8 cellular contexts compared by ENCODE assay signal in genomic region chr1:248862695-248863010, GRCh38. TPM values are rescaled to one million over a fixed set of nuclear protein-coding genes. Genes with fewer than 3 reads are reported as not detected.
A peak's percentile ranks its signal among the peaks of the same experiment; 100 is the strongest.
DNase-seq lines count a peak whose midpoint lies in the region; ATAC-seq, FAIRE-seq and TF ChIP-seq lines count a peak whose summit lies in the region.

No MANE protein-coding gene starts in this region.

- WGBS in HepG2 (ENCODE audit: low lambda C conversion rate): 6% methylated on average over 3 of the region's 4 CpGs
- 21 to 44% methylated on average over 4 of the region's 4 CpGs for WGBS in upper lobe of left lung, 2 donors

- no peak for TF ChIP-seq POLR2A in HepG2 (IDR thresholded peaks at IDR 0.05; ENCODE audit: insufficient read depth in 1 of 2, low read depth in 2 of 2, low read length in 2 of 2)
- no peak for TF ChIP-seq POLR2A in upper lobe of left lung (IDR thresholded peaks at IDR 0.05)

- H3K27me3 ChIP-seq in HepG2 (ENCODE audit: control insufficient read depth in 1 of 2, insufficient read depth in 2 of 2, low read length in 2 of 2): peaks cover 0 to 1% of the 10 kb centered on the region in 2 experiments; a peak in 2 of 5 replicates
- H3K27me3 ChIP-seq in upper lobe of left lung: no peaks in the 10 kb centered on the region

- POLR2A ChIA-PET in activated CD8-positive, alpha-beta T cell treated with anti-CD3 and anti-CD28 coated beads, Interleukin-2, amount 10 ng/mL, durations not matched to agents 7 days and 5 days (lab: Charles Lee): interaction anchor here (0.8 to 3.6 kb wide), 6 partner anchors 11 to 37 kb away, joined by 3 to 18 read pairs (median 4); partner anchors contain the start of genes SH3BP5L and ZNF672
- POLR2A ChIA-PET in HepG2 (lab: Yijun Ruan, JAX): interaction anchor here (1.7 to 3.1 kb wide), 3 partner anchors 11 to 37 kb away, joined by 7 to 12 read pairs (median 9); partner anchors contain the start of genes SH3BP5L and ZNF672

- peak overlapping the region; percentile 28 for H2AFZ ChIP-seq in HepG2 (ENCODE audit: low read length)

- intact Hi-C loops in HepG2 (cut with micrococcal nuclease; ENCODE audit: unreplicated experiment): loop anchor here (1.0 kb wide), 1 partner anchor 11 kb away; no protein-coding TSS in a partner anchor

- H3K36me3 ChIP-seq in HepG2 (replicated peaks in 1 of 2; ENCODE audit: control insufficient read depth in 1 of 2, insufficient read depth in 2 of 2, low read length in 2 of 2): no peaks in the 10 kb centered on the region
- H3K36me3 ChIP-seq in upper lobe of left lung: no peaks in the 10 kb centered on the region

- H3K4me3 Mint-ChIP-seq in T-helper 1 cell treated with Interleukin-12 subunit alpha and Interleukin-12 subunit beta and Interleukin-4 antibody, amounts not matched to agents 30 μg/mL and 1 μg/mL, for 36 hours: peak overlapping the region; percentile 86
- peak overlapping the region; percentile 84 for H3K4me3 Mint-ChIP-seq in activated CD8-positive, alpha-beta T cell treated with anti-CD3 and anti-CD28 coated beads, Interleukin-2, amount 10 ng/mL, durations not matched to agents 7 days and 5 days

- BruUV-seq in HepG2 (replicated peaks; lab: Mats Ljungman, UMichigan): no TSS peak

- H3K4me3 ChIP-seq in HepG2 (replicated peaks in 1 of 3; ENCODE audit: insufficient read depth in 1 of 3, low read depth in 2 of 3, low read length in 3 of 3) (peak overlapping the region; percentile 59 to 81 (median 70); a peak in 5 of 6 replicates), upper lobe of left lung (peak overlapping the region; percentile 23 to 64 (median 59))

- H3K36me3 Mint-ChIP-seq in T-helper 1 cell treated with Interleukin-12 subunit alpha and Interleukin-12 subunit beta and Interleukin-4 antibody, amounts not matched to agents 30 μg/mL and 1 μg/mL, for 36 hours (ENCODE audit: low read depth): no peaks in the 10 kb centered on the region
- peaks cover 9% of the 10 kb centered on the region for H3K36me3 Mint-ChIP-seq in activated CD8-positive, alpha-beta T cell treated with anti-CD3 and anti-CD28 coated beads, Interleukin-2, amount 10 ng/mL, durations not matched to agents 7 days and 5 days (ENCODE audit: low read depth)

- H3K9me3 Mint-ChIP-seq in T-helper 1 cell treated with Interleukin-12 subunit alpha and Interleukin-12 subunit beta and Interleukin-4 antibody, amounts not matched to agents 30 μg/mL and 1 μg/mL, for 36 hours: no peaks in the 10 kb centered on the region
- no peaks in the 10 kb centered on the region for H3K9me3 Mint-ChIP-seq in activated CD8-positive, alpha-beta T cell treated with anti-CD3 and anti-CD28 coated beads, Interleukin-2, amount 10 ng/mL, durations not matched to agents 7 days and 5 days (ENCODE audit: insufficient read depth)

- H3K9ac ChIP-seq in HepG2 (ENCODE audit: insufficient read depth, low read depth, low read length): peak overlapping the region; percentile 73

- H3K9me3 ChIP-seq in HepG2 (ENCODE audit: low read length): no peaks in the 10 kb centered on the region
- no peaks in the 10 kb centered on the region for H3K9me3 ChIP-seq in upper lobe of left lung

- H3K4me2 ChIP-seq in HepG2 (ENCODE audit: low read depth, low read length): peak overlapping the region; percentile 81

- CTCF ChIA-PET in activated CD8-positive, alpha-beta T cell treated with anti-CD3 and anti-CD28 coated beads, Interleukin-2, amount 10 ng/mL, durations not matched to agents 7 days and 5 days (lab: Charles Lee): interaction anchor here (1.4 kb wide), 1 partner anchor 23 kb away, joined by 4 read pairs; no protein-coding TSS in a partner anchor
- CTCF ChIA-PET in HepG2 (lab: Yijun Ruan, JAX; ENCODE audit: low intra/inter-chr PET ratio, low total read pairs): no interaction called here

- in situ Hi-C loops in HepG2 (cut with HindIII; ENCODE audit: extremely low pct_ligation_motif_present, low pct_unique_long_range_greater_than_20kb): no loop called here

- H3K79me2 ChIP-seq in HepG2 (ENCODE audit: insufficient read depth, low read length): peaks cover 8% of the 10 kb centered on the region

- TF ChIP-seq EP300 in HepG2 (IDR thresholded peaks at IDR 0.05; ENCODE audit: low read depth in 2 of 2, low read length in 2 of 2): no peak
- no peak for TF ChIP-seq EP300 in HepG2 (CRISPR knock-in tag; IDR thresholded peaks at IDR 0.05; ENCODE audit: borderline replicate concordance)
- no peak for TF ChIP-seq EP300 in upper lobe of left lung (IDR thresholded peaks at IDR 0.05)

- TF ChIP-seq RAD21 in HepG2 (CRISPR knock-in tag; IDR thresholded peaks at IDR 0.05): no peak

- DNase-seq in T-helper 1 cell (no peak), HepG2 (ENCODE audit: low spot score) (no peak), upper lobe of left lung (no peak), mesenteric fat pad (ENCODE audit: low spot score) (no peak), NCI-H2081 treated with DMSO at 0.1 percent for 48 hours (lab: John Stamatoyannopoulos, UW) (no peak)
- DNase-seq in activated CD8-positive, alpha-beta T cell treated with anti-CD3 and anti-CD28 coated beads, Interleukin-2, amount 10 ng/mL, durations not matched to agents 7 days and 5 days: no peak

- TF ChIP-seq CTCF in HepG2 (CRISPR knock-in tag; IDR thresholded peaks at IDR 0.05): no peak
- TF ChIP-seq CTCF in upper lobe of left lung (IDR thresholded peaks at IDR 0.05): no peak

- H3K27ac Mint-ChIP-seq in T-helper 1 cell treated with Interleukin-12 subunit alpha and Interleukin-12 subunit beta and Interleukin-4 antibody, amounts not matched to agents 30 μg/mL and 1 μg/mL, for 36 hours: peak overlapping the region; percentile 81
- H3K27ac Mint-ChIP-seq in activated CD8-positive, alpha-beta T cell treated with anti-CD3 and anti-CD28 coated beads, Interleukin-2, amount 10 ng/mL, durations not matched to agents 7 days and 5 days: peak overlapping the region; percentile 88

- no peaks in the 10 kb centered on the region for H4K20me1 ChIP-seq in HepG2 (ENCODE audit: insufficient read depth, low read length)

- ATAC-seq in HG03045 (IDR thresholded peaks at IDR 0.05; ENCODE audit: unreplicated experiment): peak; percentile 0
- ATAC-seq in activated CD8-positive, alpha-beta T cell treated with anti-CD3 and anti-CD28 coated beads, Interleukin-2, amount 10 ng/mL, durations not matched to agents 7 days and 5 days: peak; percentile 15
- ATAC-seq in HepG2: no peak; the same call in 1 of the 3 replicates
- no peak for ATAC-seq in upper lobe of left lung (ENCODE audit: low FRiP score in 2 of 2)

- peaks cover 27% of the 10 kb centered on the region for H3K4me1 Mint-ChIP-seq in T-helper 1 cell treated with Interleukin-12 subunit alpha and Interleukin-12 subunit beta and Interleukin-4 antibody, amounts not matched to agents 30 μg/mL and 1 μg/mL, for 36 hours (ENCODE audit: low read depth)
- H3K4me1 Mint-ChIP-seq in activated CD8-positive, alpha-beta T cell treated with anti-CD3 and anti-CD28 coated beads, Interleukin-2, amount 10 ng/mL, durations not matched to agents 7 days and 5 days (ENCODE audit: low read depth): peaks cover 34% of the 10 kb centered on the region

- H3K4me1 ChIP-seq in HepG2 (ENCODE audit: insufficient read depth, low read length) (peaks cover 42% of the 10 kb centered on the region), upper lobe of left lung (peaks cover 22 to 29% (median 26%) of the 10 kb centered on the region in 4 donors)

- no peak overlapping the region for H3K27ac ChIP-seq in HepG2 (ENCODE audit: extremely low read length, insufficient read depth, low read length)
- peak overlapping the region; percentile 21 to 79 (median 54) for H3K27ac ChIP-seq in upper lobe of left lung

- no peak for FAIRE-seq in HepG2 (lab: Jason Lieb, UNC)

- H3K27me3 Mint-ChIP-seq in T-helper 1 cell treated with Interleukin-12 subunit alpha and Interleukin-12 subunit beta and Interleukin-4 antibody, amounts not matched to agents 30 μg/mL and 1 μg/mL, for 36 hours (ENCODE audit: low read depth): peaks cover 10% of the 10 kb centered on the region
- peaks cover 6% of the 10 kb centered on the region for H3K27me3 Mint-ChIP-seq in activated CD8-positive, alpha-beta T cell treated with anti-CD3 and anti-CD28 coated beads, Interleukin-2, amount 10 ng/mL, durations not matched to agents 7 days and 5 days (ENCODE audit: low read depth)

RNA-seq across cellular contexts. Expression of gene ZNF692, which starts 3.8 kb away (rescaled TPM):
- 10 to 100 TPM; 52.7 to 66.8 TPM for total RNA-seq in activated CD8-positive, alpha-beta T cell treated with anti-CD3 and anti-CD28 coated beads, Interleukin-2, amount 10 ng/mL, durations not matched to agents 7 days and 5 days
- total RNA-seq in HepG2 (2016; rRNA removed; fragmentation: Illumina TruSeq; extraction: Trizol) (6.2 and 27.3 TPM in 2 replicates), upper lobe of left lung (100 to 1,000 TPM in 1 of 6 donors, 10 to 100 TPM in 5; 25.7 to 248 (median 34.1) TPM), mesenteric fat pad (18.4 TPM)
- 6.1 and 6.8 TPM in 2 replicates for total RNA-seq in HepG2 (2016; cell fraction: cytosol; rRNA removed; fragmentation: Illumina TruSeq; extraction: Trizol; ENCODE audit: low read depth)
- 6.3 and 26.1 TPM in 2 replicates for total RNA-seq in HepG2 (2016; cell fraction: insoluble cytoplasmic fraction; rRNA removed; fragmentation: Illumina TruSeq; extraction: Trizol)
- 6.5 and 7.6 TPM in 2 replicates for total RNA-seq in HepG2 (2016; cell fraction: membrane; rRNA removed; fragmentation: Illumina TruSeq; extraction: Trizol)
- total RNA-seq in HepG2 (2016; cell fraction: nucleus; rRNA removed; fragmentation: Illumina TruSeq; extraction: Trizol): 39.9 and 46.9 TPM in 2 replicates
- polyA plus RNA-seq in HepG2 (2011; rRNA removed): 45.8 and 56.0 TPM in 2 replicates
- 11.1 and 18.9 TPM in 2 replicates for polyA plus RNA-seq in HepG2 (2011; cell fraction: cytosol; rRNA removed)
- polyA plus RNA-seq in HepG2 (2011; cell fraction: nucleus; rRNA removed): 493 and 513 TPM in 2 replicates
- polyA plus RNA-seq in HepG2 (2012): 24.8 and 36.0 TPM in 2 replicates
- polyA plus RNA-seq in HepG2 (2016; cell fraction: cytosol; fragmentation: Illumina TruSeq; extraction: Trizol; ENCODE audit: low read depth): 4.2 and 5.0 TPM in 2 replicates
- 6.8 and 9.0 TPM in 2 replicates for polyA plus RNA-seq in HepG2 (2016; cell fraction: insoluble cytoplasmic fraction; fragmentation: Illumina TruSeq; extraction: Trizol; ENCODE audit: low read depth)
- polyA plus RNA-seq in HepG2 (2016; cell fraction: membrane; fragmentation: Illumina TruSeq; extraction: Trizol; ENCODE audit: low read depth): 6.7 and 6.9 TPM in 2 replicates
- 133 and 150 TPM in 2 replicates for polyA plus RNA-seq in HepG2 (2016; cell fraction: nucleus; fragmentation: Illumina TruSeq; extraction: Trizol; ENCODE audit: insufficient read depth, low read depth)
- polyA minus RNA-seq in HepG2 (2011; rRNA and poly(A)+ RNA removed; ENCODE audit: low replicate concordance): 15.3 and 41.9 TPM in 2 replicates
- polyA minus RNA-seq in HepG2 (2011; cell fraction: cytosol; rRNA and poly(A)+ RNA removed): 3.1 and 3.3 TPM in 2 replicates
- 33.8 and 34.6 TPM in 2 replicates for polyA minus RNA-seq in HepG2 (2011; cell fraction: nucleus; rRNA and poly(A)+ RNA removed)

RNA-seq across cellular contexts. Expression of gene ZNF672, which starts 24.6 kb away (rescaled TPM):
- total RNA-seq in activated CD8-positive, alpha-beta T cell treated with anti-CD3 and anti-CD28 coated beads, Interleukin-2, amount 10 ng/mL, durations not matched to agents 7 days and 5 days: 10 to 100 TPM; 48.4 to 54.5 TPM
- total RNA-seq in HepG2 (2016; rRNA removed; fragmentation: Illumina TruSeq; extraction: Trizol) (16.8 and 17.2 TPM in 2 replicates), upper lobe of left lung (10 to 100 TPM; 32.5 to 47.7 (median 45.8) TPM), mesenteric fat pad (18.6 TPM)
- 3.1 and 4.0 TPM in 2 replicates for total RNA-seq in HepG2 (2016; cell fraction: cytosol; rRNA removed; fragmentation: Illumina TruSeq; extraction: Trizol; ENCODE audit: low read depth)
- total RNA-seq in HepG2 (2016; cell fraction: insoluble cytoplasmic fraction; rRNA removed; fragmentation: Illumina TruSeq; extraction: Trizol): 14.8 and 16.9 TPM in 2 replicates
- total RNA-seq in HepG2 (2016; cell fraction: membrane; rRNA removed; fragmentation: Illumina TruSeq; extraction: Trizol): 10.2 and 12.7 TPM in 2 replicates
- total RNA-seq in HepG2 (2016; cell fraction: nucleus; rRNA removed; fragmentation: Illumina TruSeq; extraction: Trizol): 9.1 and 12.7 TPM in 2 replicates
- polyA plus RNA-seq in HepG2 (2011; rRNA removed): 22.9 and 25.1 TPM in 2 replicates
- 24.3 and 29.1 TPM in 2 replicates for polyA plus RNA-seq in HepG2 (2011; cell fraction: cytosol; rRNA removed)
- polyA plus RNA-seq in HepG2 (2011; cell fraction: nucleus; rRNA removed): 35.0 and 36.6 TPM in 2 replicates
- 9.7 and 13.0 TPM in 2 replicates for polyA plus RNA-seq in HepG2 (2012)
- polyA plus RNA-seq in HepG2 (2016; cell fraction: cytosol; fragmentation: Illumina TruSeq; extraction: Trizol; ENCODE audit: low read depth): 1.9 and 2.9 TPM in 2 replicates
- polyA plus RNA-seq in HepG2 (2016; cell fraction: insoluble cytoplasmic fraction; fragmentation: Illumina TruSeq; extraction: Trizol; ENCODE audit: low read depth): 14.5 TPM in 2 replicates
- 6.4 and 6.5 TPM in 2 replicates for polyA plus RNA-seq in HepG2 (2016; cell fraction: membrane; fragmentation: Illumina TruSeq; extraction: Trizol; ENCODE audit: low read depth)
- 14.3 and 15.1 TPM in 2 replicates for polyA plus RNA-seq in HepG2 (2016; cell fraction: nucleus; fragmentation: Illumina TruSeq; extraction: Trizol; ENCODE audit: insufficient read depth, low read depth)
- polyA minus RNA-seq in HepG2 (2011; rRNA and poly(A)+ RNA removed; ENCODE audit: low replicate concordance): 49.0 and 55.7 TPM in 2 replicates
- polyA minus RNA-seq in HepG2 (2011; cell fraction: cytosol; rRNA and poly(A)+ RNA removed): 15.0 and 15.7 TPM in 2 replicates
- polyA minus RNA-seq in HepG2 (2011; cell fraction: nucleus; rRNA and poly(A)+ RNA removed): 22.0 and 24.1 TPM in 2 replicates

RNA-seq across cellular contexts. Expression of gene SH3BP5L, which starts 36.9 kb away (rescaled TPM):
- 10 to 100 TPM; 28.9 to 31.4 TPM for total RNA-seq in activated CD8-positive, alpha-beta T cell treated with anti-CD3 and anti-CD28 coated beads, Interleukin-2, amount 10 ng/mL, durations not matched to agents 7 days and 5 days
- 10.2 and 14.9 TPM in 2 replicates for total RNA-seq in HepG2 (2016; rRNA removed; fragmentation: Illumina TruSeq; extraction: Trizol)
- 2.1 and 2.4 TPM in 2 replicates for total RNA-seq in HepG2 (2016; cell fraction: cytosol; rRNA removed; fragmentation: Illumina TruSeq; extraction: Trizol; ENCODE audit: low read depth)
- 10.1 and 14.6 TPM in 2 replicates for total RNA-seq in HepG2 (2016; cell fraction: insoluble cytoplasmic fraction; rRNA removed; fragmentation: Illumina TruSeq; extraction: Trizol)
- total RNA-seq in HepG2 (2016; cell fraction: membrane; rRNA removed; fragmentation: Illumina TruSeq; extraction: Trizol): 6.4 and 6.5 TPM in 2 replicates
- 11.2 and 11.7 TPM in 2 replicates for total RNA-seq in HepG2 (2016; cell fraction: nucleus; rRNA removed; fragmentation: Illumina TruSeq; extraction: Trizol)
- 10.3 and 12.3 TPM in 2 replicates for polyA plus RNA-seq in HepG2 (2011; rRNA removed)
- 9.8 and 12.1 TPM in 2 replicates for polyA plus RNA-seq in HepG2 (2011; cell fraction: cytosol; rRNA removed)
- polyA plus RNA-seq in HepG2 (2011; cell fraction: nucleus; rRNA removed): 27.6 and 28.0 TPM in 2 replicates
- polyA plus RNA-seq in HepG2 (2012): 6.7 and 9.1 TPM in 2 replicates
- 1.3 and 1.8 TPM in 2 replicates for polyA plus RNA-seq in HepG2 (2016; cell fraction: cytosol; fragmentation: Illumina TruSeq; extraction: Trizol; ENCODE audit: low read depth)
- polyA plus RNA-seq in HepG2 (2016; cell fraction: insoluble cytoplasmic fraction; fragmentation: Illumina TruSeq; extraction: Trizol; ENCODE audit: low read depth): 7.7 and 9.1 TPM in 2 replicates
- polyA plus RNA-seq in HepG2 (2016; cell fraction: membrane; fragmentation: Illumina TruSeq; extraction: Trizol; ENCODE audit: low read depth): 3.6 and 3.7 TPM in 2 replicates
- polyA plus RNA-seq in HepG2 (2016; cell fraction: nucleus; fragmentation: Illumina TruSeq; extraction: Trizol; ENCODE audit: insufficient read depth, low read depth): 14.2 and 14.7 TPM in 2 replicates
- polyA minus RNA-seq in HepG2 (2011; rRNA and poly(A)+ RNA removed; ENCODE audit: low replicate concordance): 18.7 and 35.4 TPM in 2 replicates
- 4.0 and 5.7 TPM in 2 replicates for polyA minus RNA-seq in HepG2 (2011; cell fraction: cytosol; rRNA and poly(A)+ RNA removed)
- polyA minus RNA-seq in HepG2 (2011; cell fraction: nucleus; rRNA and poly(A)+ RNA removed): 19.3 and 23.9 TPM in 2 replicates
- total RNA-seq in upper lobe of left lung: 10 to 100 TPM; 18.5 to 35.6 (median 22.5) TPM
- 15.9 TPM for total RNA-seq in mesenteric fat pad

RNA-seq across cellular contexts. Expression of gene PGBD2, which starts 43.4 kb away (rescaled TPM):
- 1 to 10 TPM; 6.3 to 6.7 TPM for total RNA-seq in activated CD8-positive, alpha-beta T cell treated with anti-CD3 and anti-CD28 coated beads, Interleukin-2, amount 10 ng/mL, durations not matched to agents 7 days and 5 days
- total RNA-seq in HepG2 (2016; rRNA removed; fragmentation: Illumina TruSeq; extraction: Trizol): 7.4 and 7.9 TPM in 2 replicates
- 0.81 and 1.5 TPM in 2 replicates for total RNA-seq in HepG2 (2016; cell fraction: cytosol; rRNA removed; fragmentation: Illumina TruSeq; extraction: Trizol; ENCODE audit: low read depth)
- 7.9 and 8.9 TPM in 2 replicates for total RNA-seq in HepG2 (2016; cell fraction: insoluble cytoplasmic fraction; rRNA removed; fragmentation: Illumina TruSeq; extraction: Trizol)
- 1.8 and 2.9 TPM in 2 replicates for total RNA-seq in HepG2 (2016; cell fraction: membrane; rRNA removed; fragmentation: Illumina TruSeq; extraction: Trizol)
- total RNA-seq in HepG2 (2016; cell fraction: nucleus; rRNA removed; fragmentation: Illumina TruSeq; extraction: Trizol): 9.1 and 10.5 TPM in 2 replicates
- polyA plus RNA-seq in HepG2 (2011; rRNA removed): 6.0 and 6.8 TPM in 2 replicates
- 3.2 and 3.4 TPM in 2 replicates for polyA plus RNA-seq in HepG2 (2011; cell fraction: cytosol; rRNA removed)
- polyA plus RNA-seq in HepG2 (2011; cell fraction: nucleus; rRNA removed): 14.7 and 16.8 TPM in 2 replicates
- 2.7 and 3.3 TPM in 2 replicates for polyA plus RNA-seq in HepG2 (2012)
- 0.41 and 0.51 TPM in 2 replicates for polyA plus RNA-seq in HepG2 (2016; cell fraction: cytosol; fragmentation: Illumina TruSeq; extraction: Trizol; ENCODE audit: low read depth)
- 6.0 and 6.6 TPM in 2 replicates for polyA plus RNA-seq in HepG2 (2016; cell fraction: insoluble cytoplasmic fraction; fragmentation: Illumina TruSeq; extraction: Trizol; ENCODE audit: low read depth)
- polyA plus RNA-seq in HepG2 (2016; cell fraction: membrane; fragmentation: Illumina TruSeq; extraction: Trizol; ENCODE audit: low read depth): 1.1 and 1.2 TPM in 2 replicates
- 16.5 and 19.0 TPM in 2 replicates for polyA plus RNA-seq in HepG2 (2016; cell fraction: nucleus; fragmentation: Illumina TruSeq; extraction: Trizol; ENCODE audit: insufficient read depth, low read depth)
- 4.2 and 10.7 TPM in 2 replicates for polyA minus RNA-seq in HepG2 (2011; rRNA and poly(A)+ RNA removed; ENCODE audit: low replicate concordance)
- 1.8 and 3.4 TPM in 2 replicates for polyA minus RNA-seq in HepG2 (2011; cell fraction: cytosol; rRNA and poly(A)+ RNA removed)
- polyA minus RNA-seq in HepG2 (2011; cell fraction: nucleus; rRNA and poly(A)+ RNA removed): 6.8 and 8.1 TPM in 2 replicates
- total RNA-seq in upper lobe of left lung: 10 to 100 TPM in 2 of 6 donors, 1 to 10 TPM in 4; 5.6 to 19.9 (median 6.7) TPM
- total RNA-seq in mesenteric fat pad: 2.9 TPM

Comparison
In these comparisons a context has a peak if more than half of its experiments do, and no peak if none do; other contexts are left out.
1. ATAC-seq: peak in HG03045 (single experiment) and activated CD8-positive, alpha-beta T cell treated with anti-CD3 and anti-CD28 coated beads, Interleukin-2, amount 10 ng/mL, durations not matched to agents 7 days and 5 days (single experiment); none in HepG2 (single experiment) and upper lobe of left lung (0 of 2).